18 cellular contexts compared by ENCODE assay signal in the genomic region with DNA sequence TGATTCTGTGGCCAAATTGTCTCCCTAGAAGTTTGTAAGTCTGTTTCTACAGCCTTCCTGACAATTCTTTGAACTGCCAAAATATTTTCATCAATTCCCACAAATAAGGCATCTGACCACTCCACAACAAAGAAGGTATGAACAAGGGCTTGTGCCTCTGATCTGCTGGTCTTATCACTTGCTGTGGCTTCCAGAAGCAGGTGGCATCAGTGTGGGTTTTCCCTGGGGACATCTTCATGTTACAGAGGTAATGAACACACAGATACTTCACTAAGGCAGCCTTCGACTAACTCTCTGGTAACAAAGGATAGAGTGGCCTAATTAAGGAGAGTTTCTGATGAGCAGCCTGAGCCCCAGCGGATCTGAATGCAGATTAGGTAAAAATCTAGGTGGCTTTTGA. TPM values are rescaled to one million over a fixed set of nuclear protein-coding genes. Genes with fewer than 3 reads are reported as not detected.
DNase-seq lines count a peak whose midpoint lies in the region; ATAC-seq and TF ChIP-seq lines count a peak whose summit lies in the region.
"Had no signal": no experiment of that assay in that cellular context is flagged by ENCODE, and none has a peak within 500 bp of the region (broad histone marks: within the 10 kb centered on the region; RNA-seq: fewer than 3 reads in every experiment).

No MANE protein-coding gene starts in this region.

- DNase-seq in NCI-H748 (lab: John Stamatoyannopoulos, UW; ENCODE audit: unreplicated experiment): peak; percentile 28
- no peak for DNase-seq in NCI-H748 treated with DMSO at 0.1 percent for 48 hours (lab: John Stamatoyannopoulos, UW)
- DNase-seq in NCI-H524 treated with DMSO at 0.1 percent for 48 hours (lab: John Stamatoyannopoulos, UW): peak; percentile 19
- DNase-seq in stimulated activated CD4-positive, alpha-beta T cell treated with anti-CD3 and anti-CD28 coated beads, Interleukin-4, amount 100 ng/mL, for 4 hours: no peak
- no peak for DNase-seq in dermis blood vessel endothelial cell
- DNase-seq in endodermal cell: no peak
- DNase-seq: activated CD4-positive, alpha-beta T cell treated with anti-CD3 and anti-CD28 coated beads for 4 hours; body of pancreas; effector CD8-positive, alpha-beta T cell; foreskin fibroblast; midbrain; PC-9; stimulated activated CD4-positive, alpha-beta T cell treated with anti-CD3 and anti-CD28 coated beads, Interleukin-15, amount 100 ng/mL, for 24 hours; upper lobe of left lung had no signal

- ATAC-seq in HG03469 (IDR thresholded peaks at IDR 0.05; ENCODE audit: unreplicated experiment) (peak; percentile 68), GM19467 (IDR thresholded peaks at IDR 0.05; ENCODE audit: unreplicated experiment) (no peak)
- ATAC-seq: A549, body of pancreas had no signal

- no peaks in the 10 kb centered on the region for H3K9me3 Mint-ChIP-seq in endodermal cell

- H3K9me3 ChIP-seq in endodermal cell (ENCODE audit: control insufficient read depth, low read length): no peaks in the 10 kb centered on the region
- H3K9me3 ChIP-seq: A549, body of pancreas, upper lobe of left lung had no signal

- H3K27me3 ChIP-seq in endodermal cell (ENCODE audit: control insufficient read depth, insufficient read depth, low read length, poor library complexity, severe bottlenecking): no peaks in the 10 kb centered on the region
- H3K27me3 ChIP-seq: body of pancreas, upper lobe of left lung had no signal

- no peak overlapping the region for H3K27ac ChIP-seq in endodermal cell (ENCODE audit: low read depth, low read length)
- H3K27ac ChIP-seq: A549, body of pancreas, parathyroid adenoma, PC-9, upper lobe of left lung had no signal

- WGBS in endodermal cell (ENCODE audit: insufficient coverage in 1 of 2, insufficient read length in 1 of 2), 2 experiments: 88 to 92% methylated on average over 2 of the region's 2 CpGs

- H3K36me3 ChIP-seq in endodermal cell (ENCODE audit: control insufficient read depth, insufficient read depth, low read length): no peaks in the 10 kb centered on the region
- H3K36me3 ChIP-seq: upper lobe of left lung had no signal

- no peak for TF ChIP-seq CTCF in endodermal cell (conservative IDR thresholded peaks at IDR 0.05)

- H3K4me3 Mint-ChIP-seq in endodermal cell: no peak overlapping the region

- H3K4me1 ChIP-seq in endodermal cell (ENCODE audit: control insufficient read depth, insufficient read depth, low read length): peaks cover 6% of the 10 kb centered on the region
- H3K4me1 ChIP-seq: A549, body of pancreas, parathyroid adenoma, upper lobe of left lung had no signal

- H3K27ac Mint-ChIP-seq in endodermal cell: no peak overlapping the region

- H3K9ac ChIP-seq in endodermal cell (ENCODE audit: extremely low read depth, low read length, poor library complexity, severe bottlenecking): no peak overlapping the region
- H3K9ac ChIP-seq: parathyroid adenoma had no signal

- H3K27me3 Mint-ChIP-seq in endodermal cell (ENCODE audit: insufficient read depth): peaks cover 2% of the 10 kb centered on the region

- peaks cover 11% of the 10 kb centered on the region for H3K4me1 Mint-ChIP-seq in endodermal cell

- H3K4me3 ChIP-seq in endodermal cell (ENCODE audit: low read length): no peak overlapping the region
- H3K4me3 ChIP-seq: A549, body of pancreas, PC-9, upper lobe of left lung had no signal

- no peaks in the 10 kb centered on the region for H3K36me3 Mint-ChIP-seq in endodermal cell (ENCODE audit: low read depth)

RNA-seq across cellular contexts. Expression of gene ERAP2, which starts 15.3 kb away (rescaled TPM):
- 8.4 and 132 TPM in 2 replicates for total RNA-seq in dermis blood vessel endothelial cell
- total RNA-seq in endodermal cell: not detected
- polyA plus RNA-seq in endodermal cell (2013, experiment 1 of 2): not detected
- polyA plus RNA-seq in endodermal cell (2013, experiment 2 of 2): not detected

RNA-seq across cellular contexts. Expression of gene ERAP1, which starts 53.3 kb away (rescaled TPM):
- 63.6 and 117 TPM in 2 replicates for total RNA-seq in dermis blood vessel endothelial cell
- 10 to 100 TPM; 11.7 to 22.6 TPM for total RNA-seq in endodermal cell
- polyA plus RNA-seq in endodermal cell (2013, experiment 1 of 2): 12.4 TPM
- 14.7 TPM for polyA plus RNA-seq in endodermal cell (2013, experiment 2 of 2)

Comparison
In these comparisons a context has a peak if more than half of its experiments do, and no peak if none do; other contexts are left out.
1. DNase-seq: peak in NCI-H748 (single experiment) and NCI-H524 treated with DMSO at 0.1 percent for 48 hours (single experiment); none in NCI-H748 treated with DMSO at 0.1 percent for 48 hours (single experiment), stimulated activated CD4-positive, alpha-beta T cell treated with anti-CD3 and anti-CD28 coated beads, Interleukin-4, amount 100 ng/mL, for 4 hours (0 of 2), dermis blood vessel endothelial cell (single experiment) and endodermal cell (single experiment).